1 cellular context compared by ENCODE assay signal in genomic region chr9:97055891-97056290, GRCh38. TPM values are rescaled to one million over a fixed set of nuclear protein-coding genes. Genes with fewer than 3 reads are reported as not detected.
"Had no signal": no experiment of that assay in that cellular context is flagged by ENCODE, and none has a peak within 500 bp of the region (broad histone marks: within the 10 kb centered on the region; RNA-seq: fewer than 3 reads in every experiment).

No MANE protein-coding gene starts in this region.

RNA-seq across cellular contexts. Expression of gene CTSV, which starts 16.9 kb away (rescaled TPM):
- polyA plus RNA-seq: IgD-negative memory B cell had no signal
